12 cellular contexts compared by ENCODE assay signal in genomic region chr10:110706690-110707098, GRCh38.
A peak's percentile ranks its signal among the peaks of the same experiment; 100 is the strongest.
DNase-seq lines count a peak whose midpoint lies in the region; ATAC-seq and TF ChIP-seq lines count a peak whose summit lies in the region.
"Had no signal": no experiment of that assay in that cellular context is flagged by ENCODE, and none has a peak within 500 bp of the region (broad histone marks: within the 10 kb centered on the region; RNA-seq: fewer than 3 reads in every experiment).

No MANE protein-coding gene starts in this region.

- no peaks in the 10 kb centered on the region for H3K36me3 ChIP-seq in cardiac muscle cell

- no peaks in the 10 kb centered on the region for H3K36me3 Mint-ChIP-seq in activated T-cell treated with anti-CD3 and anti-CD28 coated beads, Interleukin-2, amount 50 U/mL, for 4 hours (ENCODE audit: insufficient read depth)

- DNase-seq in cardiac muscle cell (ENCODE audit: low read depth in 1 of 2, low spot score in 1 of 2) = peak in 1 of 2 donors; percentile 77
- no peak for DNase-seq in left ventricle myocardium superior
- DNase-seq in hepatic stellate cell (ENCODE audit: low spot score) = peak; percentile 86
- peak; percentile 68 for DNase-seq in stromal cell of bone marrow (ENCODE audit: low read depth)
- DNase-seq in activated T-cell treated with anti-CD3 and anti-CD28 coated beads, Interleukin-2, amount 50 U/mL, for 4 hours = no peak
- DNase-seq in activated naive CD4-positive, alpha-beta T cell treated with Interleukin-2 at 50 U/mL for 16 hours = no peak
- DNase-seq: effector memory CD8-positive, alpha-beta T cell; NCI-H526 treated with DMSO at 0.1 percent for 48 hours had no signal

- no peaks in the 10 kb centered on the region for H3K4me1 Mint-ChIP-seq in activated T-cell treated with anti-CD3 and anti-CD28 coated beads, Interleukin-2, amount 50 U/mL, for 4 hours (ENCODE audit: low read depth)

- no peaks in the 10 kb centered on the region for H3K9me3 ChIP-seq in cardiac muscle cell (ENCODE audit: low read depth)

- H3K4me1 ChIP-seq in cardiac muscle cell (ENCODE audit: low read depth) = peaks cover 37% of the 10 kb centered on the region

- no peak for TF ChIP-seq CTCF in cardiac muscle cell (IDR thresholded peaks at IDR 0.05; ENCODE audit: low read depth, low read length)

- H3K4me3 ChIP-seq in cardiac muscle cell = no peak overlapping the region
- H3K4me3 ChIP-seq: K562 had no signal

- H3K9me3 Mint-ChIP-seq in activated T-cell treated with anti-CD3 and anti-CD28 coated beads, Interleukin-2, amount 50 U/mL, for 4 hours = no peaks in the 10 kb centered on the region
- H3K9me3 Mint-ChIP-seq: activated T-helper 1 cell treated with anti-CD3 and anti-CD28 coated beads, Interleukin-12 subunit alpha, Interleukin-12 subunit beta, Interleukin-2, Interleukin-4 antibody, amounts not matched to agents 30 ng/mL and 10 ng/mL and 1 ng/mL, durations not matched to agents 14 hours and 24 hours and 36 hours; effector memory CD8-positive, alpha-beta T cell had no signal

- no peak for ATAC-seq in left ventricle myocardium superior
- peak; percentile 97 for ATAC-seq in SK-N-SH treated with all-trans-retinoic acid at 6 μM for 48 hours
- no peak for ATAC-seq in activated T-cell treated with anti-CD3 and anti-CD28 coated beads, Interleukin-2, amount 50 U/mL, for 4 hours
- no peak for ATAC-seq in HG02938 (IDR thresholded peaks at IDR 0.05; ENCODE audit: unreplicated experiment)
- ATAC-seq: effector memory CD8-positive, alpha-beta T cell; K562 had no signal

- H3K27me3 ChIP-seq in cardiac muscle cell = no peaks in the 10 kb centered on the region

- intact Hi-C loops in left ventricle myocardium superior (cut with micrococcal nuclease) = no loop called here

- no peak overlapping the region for H3K4me3 Mint-ChIP-seq in activated T-cell treated with anti-CD3 and anti-CD28 coated beads, Interleukin-2, amount 50 U/mL, for 4 hours
- H3K4me3 Mint-ChIP-seq: activated T-helper 1 cell treated with anti-CD3 and anti-CD28 coated beads, Interleukin-12 subunit alpha, Interleukin-12 subunit beta, Interleukin-2, Interleukin-4 antibody, amounts not matched to agents 30 ng/mL and 10 ng/mL and 1 ng/mL, durations not matched to agents 14 hours and 24 hours and 36 hours; effector memory CD8-positive, alpha-beta T cell had no signal

- peak overlapping the region; percentile 41 for H3K27ac ChIP-seq in cardiac muscle cell

- H3K27me3 Mint-ChIP-seq in activated T-cell treated with anti-CD3 and anti-CD28 coated beads, Interleukin-2, amount 50 U/mL, for 4 hours (ENCODE audit: low read depth) = peaks cover 6% of the 10 kb centered on the region

TF ChIP-seq in SK-N-SH treated with all-trans-retinoic acid at 6 μM for 48 hours, 23 proteins besides CTCF, POLR2A, EP300 and RAD21:
- TF ChIP-seq ARNTL (CRISPR knock-in tag; IDR thresholded peaks at IDR 0.05; ENCODE audit: borderline replicate concordance, low read depth) (no peak), ISL1 (CRISPR knock-in tag; IDR thresholded peaks at IDR 0.05) (peak; percentile 75), CSRNP3 (CRISPR knock-in tag; IDR thresholded peaks at IDR 0.05) (no peak), ZC3H10 (CRISPR knock-in tag; IDR thresholded peaks at IDR 0.05) (no peak), CSDC2 (CRISPR knock-in tag; IDR thresholded peaks at IDR 0.05) (no peak)

Comparison
In these comparisons a context has a peak if more than half of its experiments do, and no peak if none do; other contexts are left out.
1. DNase-seq: peak in hepatic stellate cell (single experiment) and stromal cell of bone marrow (single experiment); none in left ventricle myocardium superior (single experiment), activated T-cell treated with anti-CD3 and anti-CD28 coated beads, Interleukin-2, amount 50 U/mL, for 4 hours (single experiment) and activated naive CD4-positive, alpha-beta T cell treated with Interleukin-2 at 50 U/mL for 16 hours (single experiment).